ENCODE assay signal across 8 cellular contexts in the genomic region with DNA sequence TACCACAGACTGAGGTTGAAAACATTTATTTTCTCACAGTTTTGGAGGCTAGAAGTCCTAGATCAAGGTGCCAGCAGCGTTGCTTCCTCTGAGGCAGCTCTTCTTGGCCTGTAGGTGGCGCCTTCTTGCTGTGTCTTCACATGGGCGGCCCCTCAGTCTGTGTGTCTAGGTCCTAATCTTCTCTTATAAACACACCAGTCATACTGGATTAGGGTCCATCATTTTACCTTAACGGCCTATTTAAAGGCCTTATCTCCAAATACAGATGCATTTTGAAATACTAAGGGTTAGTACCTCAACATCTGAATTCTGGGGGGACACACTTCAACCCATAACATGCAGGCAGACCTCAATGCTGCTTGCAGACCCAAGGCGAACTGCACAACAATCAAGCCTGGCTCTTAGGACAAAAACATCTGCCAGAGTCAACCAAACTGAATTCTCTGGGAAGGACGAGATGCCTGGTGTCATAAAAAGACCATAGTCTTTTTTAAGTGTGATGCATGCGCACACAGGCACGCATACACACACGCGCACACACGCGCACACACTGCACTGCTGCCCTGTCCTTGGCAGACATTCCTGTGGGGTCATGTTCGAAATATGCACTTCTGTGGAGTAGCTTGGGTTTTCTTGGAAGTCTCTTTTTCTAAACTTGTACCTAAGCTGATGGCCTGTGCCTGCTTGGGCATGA. TPM values are rescaled to one million over a fixed set of nuclear protein-coding genes. Genes with fewer than 3 reads are reported as not detected.
DNase-seq lines count a peak whose midpoint lies in the region; ATAC-seq and TF ChIP-seq lines count a peak whose summit lies in the region.

No MANE protein-coding gene starts in this region.

- no peaks in the 10 kb centered on the region for H3K9me3 Mint-ChIP-seq in chondrocyte (ENCODE audit: low read depth)

- peaks cover under 1 to 2% of the 10 kb centered on the region in 2 donors for H3K4me1 ChIP-seq in lung (ENCODE audit: control insufficient read depth in 2 of 2, insufficient read depth in 2 of 2, low read length in 2 of 2)

- TF ChIP-seq CTCF in chondrocyte (IDR thresholded peaks at IDR 0.05) = peak; percentile 87
- TF ChIP-seq CTCF in lung (IDR thresholded peaks at IDR 0.05; ENCODE audit: control extremely low read depth, extremely low read depth) = peak; percentile 43

- peak; percentile 41 for ATAC-seq in HG02885 (IDR thresholded peaks at IDR 0.05; ENCODE audit: poor library complexity, unreplicated experiment)
- peak; percentile 23 to 25 for ATAC-seq in activated CD4-positive, CD25-positive, alpha-beta regulatory T cell treated with anti-CD3 and anti-CD28 coated beads, Interleukin-2, amount 50 U/mL, for 24 hours
- no peak for ATAC-seq in lung (ENCODE audit: insufficient read depth, low FRiP score)

- no peak overlapping the region for H3K4me3 ChIP-seq in lung

- no peaks in the 10 kb centered on the region for H3K27me3 ChIP-seq in lung (ENCODE audit: control insufficient read depth, insufficient read depth)

- no peaks in the 10 kb centered on the region for H3K27me3 Mint-ChIP-seq in chondrocyte (ENCODE audit: low read depth)

- peak; percentile 76 for DNase-seq in GM03348 (ENCODE audit: low spot score)
- peak; percentile 9 for DNase-seq in NCI-H345 treated with DMSO at 0.1 percent for 48 hours (lab: John Stamatoyannopoulos, UW; ENCODE audit: unreplicated experiment)
- no peak for DNase-seq in chondrocyte (ENCODE audit: low spot score)
- DNase-seq in lung (ENCODE audit: low spot score) = peak; percentile 73
- DNase-seq in stimulated activated CD8-positive, alpha-beta memory T cell treated with anti-CD3 and anti-CD28 coated beads, Interleukin-12 subunit alpha, Interleukin-12 subunit beta, amount 100 ng/mL, for 4 hours (ENCODE audit: low read depth) = peak; percentile 32
- DNase-seq in cerebellum (ENCODE audit: low spot score) = no peak

- H3K27ac Mint-ChIP-seq in chondrocyte (ENCODE audit: unreplicated experiment) = no peak overlapping the region

- peaks cover 12% of the 10 kb centered on the region for H3K4me1 Mint-ChIP-seq in chondrocyte (ENCODE audit: low read depth)

- H3K9me3 ChIP-seq in lung (ENCODE audit: control insufficient read depth in 2 of 2, insufficient read depth in 1 of 2, low read length in 1 of 2) = no peaks in the 10 kb centered on the region

- H3K36me3 Mint-ChIP-seq in chondrocyte (ENCODE audit: low read depth) = no peaks in the 10 kb centered on the region

- no peak overlapping the region for H3K4me3 Mint-ChIP-seq in chondrocyte (ENCODE audit: unreplicated experiment)

- H3K36me3 ChIP-seq in lung (ENCODE audit: control insufficient read depth in 2 of 2, insufficient read depth in 2 of 2, low read length in 2 of 2) = no peaks in the 10 kb centered on the region

- 41 to 51% methylated on average over 13 of the region's 13 CpGs for WGBS in lung, 2 donors

- no peak overlapping the region for H3K27ac ChIP-seq in lung (ENCODE audit: low read depth in 1 of 2, low read length in 1 of 2)

RNA-seq across cellular contexts. Expression of a gene that starts 4.3 kb away (rescaled TPM):
- total RNA-seq in chondrocyte (22.5 to 26.8 TPM (median 24.6 TPM) in 3 replicates), lung (10 to 100 TPM; 28.2 to 33.8 TPM), cerebellum (29.4 TPM)
- 10 to 100 TPM; 30.6 to 71.3 TPM for polyA plus RNA-seq in lung

RNA-seq across cellular contexts. Expression of a gene that starts 45.9 kb away (rescaled TPM):
- 50.3 to 51.5 TPM (median 51.4 TPM) in 3 replicates for total RNA-seq in chondrocyte
- total RNA-seq in lung = 10 to 100 TPM; 61.4 to 83.0 TPM
- polyA plus RNA-seq in lung = 10 to 100 TPM; 35.6 to 46.9 TPM
- 59.2 TPM for total RNA-seq in cerebellum

Comparison
In these comparisons a context has a peak if more than half of its experiments do, and no peak if none do; other contexts are left out.
1. DNase-seq: peak in GM03348 (single experiment), NCI-H345 treated with DMSO at 0.1 percent for 48 hours (single experiment), lung (single experiment) and stimulated activated CD8-positive, alpha-beta memory T cell treated with anti-CD3 and anti-CD28 coated beads, Interleukin-12 subunit alpha, Interleukin-12 subunit beta, amount 100 ng/mL, for 4 hours (single experiment); none in chondrocyte (single experiment) and cerebellum (single experiment).